13 cellular contexts compared by ENCODE assay signal in the genomic region with DNA sequence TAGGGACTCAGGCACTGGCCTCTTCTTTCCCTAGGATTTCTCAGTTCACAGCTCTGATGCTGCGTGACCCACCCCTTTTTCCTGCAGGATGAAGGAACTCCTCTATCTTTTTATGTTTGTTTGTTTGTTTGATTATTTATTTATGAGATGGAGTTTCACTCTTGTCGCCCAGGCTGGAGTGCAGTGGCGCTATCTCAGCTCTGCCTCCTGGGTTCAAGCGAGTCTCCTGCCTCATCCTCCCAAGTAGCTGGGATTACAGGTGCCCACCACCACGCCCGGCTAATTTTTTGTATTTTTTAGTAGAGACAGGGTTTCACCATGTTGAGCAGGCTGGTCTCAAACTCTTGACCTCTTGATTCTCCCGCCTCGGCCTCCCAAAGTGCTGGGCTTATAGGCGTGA. TPM values are rescaled to one million over a fixed set of nuclear protein-coding genes. Genes with fewer than 3 reads are reported as not detected.
DNase-seq lines count a peak whose midpoint lies in the region; ATAC-seq and TF ChIP-seq lines count a peak whose summit lies in the region.
"Not testable (repeated sequence)": the region's sequence is repeated elsewhere in the genome, so short reads cannot be mapped to it uniquely, and the experiment has no call there.
"Had no signal": no experiment of that assay in that cellular context is flagged by ENCODE, and none has a peak within 500 bp of the region (broad histone marks: within the 10 kb centered on the region; RNA-seq: fewer than 3 reads in every experiment).

No MANE protein-coding gene starts in this region.

- H3K4me1 ChIP-seq in HCT116 (ENCODE audit: control insufficient read depth in 1 of 2, insufficient read depth in 2 of 2, low read length in 2 of 2): peaks cover 51 to 58% of the 10 kb centered on the region in 2 experiments

- intact Hi-C loops in CD14-positive monocyte (cut with micrococcal nuclease): loop anchor here in 1 of 2 donors (5.0 kb wide), 1 partner anchor 53 kb away; a partner anchor contains a TSS
- intact Hi-C loops in HCT116 (cut with micrococcal nuclease): loop anchor here (10.0 kb wide), 1 partner anchor 56 kb away; a partner anchor contains a TSS

- H3K9ac ChIP-seq in HCT116 (ENCODE audit: low read length): not testable (repeated sequence)

- H3K79me2 ChIP-seq in HCT116 (ENCODE audit: insufficient read depth, low read length): peaks cover 35% of the 10 kb centered on the region

- not testable (repeated sequence) for H2AFZ ChIP-seq in HCT116 (ENCODE audit: low read depth, low read length, poor library complexity, severe bottlenecking)

- H3K27me3 ChIP-seq in HCT116 (ENCODE audit: insufficient read depth, low read length): not testable (repeated sequence)

- not testable (repeated sequence) for TF ChIP-seq RAD21 in HCT116 (IDR thresholded peaks at IDR 0.05; ENCODE audit: low read depth)

- not testable (repeated sequence) for H3K9me2 ChIP-seq in HCT116 (ENCODE audit: insufficient read depth)

- H3K36me3 ChIP-seq in HCT116 (ENCODE audit: control insufficient read depth in 1 of 2, insufficient read depth in 2 of 2, low read length in 2 of 2): not testable (repeated sequence)

- H3K4me3 ChIP-seq in HCT116 (replicated peaks in 1 of 2; ENCODE audit: low read depth in 1 of 2, low read length in 2 of 2): not testable (repeated sequence)

- RAD21 ChIA-PET in HCT116 (lab: Charles Lee; ENCODE audit: low non-redundant PET in 1 of 2, low total read pairs in 2 of 2, uncharacterized antibody in 2 of 2, unreplicated experiment in 2 of 2): interaction anchor here in 1 of 2 experiments (1.4 kb wide), 1 partner anchor 14 kb away, joined by 3 read pairs; no protein-coding TSS in a partner anchor

- not testable (repeated sequence) for ATAC-seq in HCT116; WTC11; activated T-cell treated with anti-CD3 and anti-CD28 coated beads, Interleukin-2, amount 50 U/mL, for 4 hours; activated naive CD8-positive, alpha-beta T cell treated with anti-CD3 and anti-CD28 coated beads, Interleukin-2, amount 50 U/mL, for 24 hours; stimulated activated naive CD8-positive, alpha-beta T cell treated with anti-CD3 and anti-CD28 coated beads, Interleukin-15, amount 100 ng/mL, for 72 hours

- H3K27me3 Mint-ChIP-seq in CD14-positive monocyte (ENCODE audit: low read depth in 3 of 3) (peaks cover 69 to 78% (median 73%) of the 10 kb centered on the region in 3 donors), WTC11 (ENCODE audit: low read depth) (peaks cover 42% of the 10 kb centered on the region), nephron progenitor cell (ENCODE audit: low read depth, poor library complexity) (peaks cover 26% of the 10 kb centered on the region)
- H3K27me3 Mint-ChIP-seq in activated T-cell treated with anti-CD3 and anti-CD28 coated beads, Interleukin-2, amount 50 U/mL, for 4 hours (ENCODE audit: low read depth); glutamatergic neuron (ENCODE audit: unreplicated experiment): not testable (repeated sequence)
- H3K27me3 Mint-ChIP-seq in activated naive CD8-positive, alpha-beta T cell treated with anti-CD3 and anti-CD28 coated beads, Interleukin-2, amount 50 U/mL, for 24 hours: peaks cover 18% of the 10 kb centered on the region
- peaks cover 26% of the 10 kb centered on the region for H3K27me3 Mint-ChIP-seq in stimulated activated naive CD8-positive, alpha-beta T cell treated with anti-CD3 and anti-CD28 coated beads, Interleukin-15, amount 100 ng/mL, for 72 hours

- peaks cover 0 to 20% (median 14%) of the 10 kb centered on the region in 7 donors for H3K9me3 Mint-ChIP-seq in CD14-positive monocyte
- not testable (repeated sequence) for H3K9me3 Mint-ChIP-seq in WTC11; activated T-cell treated with anti-CD3 and anti-CD28 coated beads, Interleukin-2, amount 50 U/mL, for 4 hours; activated naive CD8-positive, alpha-beta T cell treated with anti-CD3 and anti-CD28 coated beads, Interleukin-2, amount 50 U/mL, for 24 hours; glutamatergic neuron (ENCODE audit: unreplicated experiment); nephron progenitor cell; stimulated activated naive CD8-positive, alpha-beta T cell treated with anti-CD3 and anti-CD28 coated beads, Interleukin-15, amount 100 ng/mL, for 72 hours

- TF ChIP-seq CTCF in CD14-positive monocyte (IDR thresholded peaks at IDR 0.05); HCT116 (IDR thresholded peaks at IDR 0.05 in 2 of 3, conservative IDR thresholded peaks at IDR 0.05 in 1 of 3; ENCODE audit: borderline replicate concordance in 1 of 3, insufficient read depth in 1 of 3, low read depth in 2 of 3, low read length in 2 of 3); WTC11 (IDR thresholded peaks at IDR 0.05); glutamatergic neuron (IDR thresholded peaks at IDR 0.05; ENCODE audit: partially characterized antibody, unreplicated experiment); nephron progenitor cell (IDR thresholded peaks at IDR 0.05): not testable (repeated sequence)

- H3K27ac ChIP-seq in HCT116 (ENCODE audit: low read depth, low read length): not testable (repeated sequence)

- TF ChIP-seq POLR2A in HCT116 (IDR thresholded peaks at IDR 0.05; ENCODE audit: borderline replicate concordance, extremely low read depth, insufficient read depth, insufficient read length): not testable (repeated sequence)

- H3K4me3 Mint-ChIP-seq in CD14-positive monocyte (peak overlapping the region; percentile 76 to 92), WTC11 (peak overlapping the region; percentile 64), glutamatergic neuron (ENCODE audit: unreplicated experiment) (peak overlapping the region; percentile 84), nephron progenitor cell (peak overlapping the region; percentile 81)
- peak overlapping the region; percentile 66 for H3K4me3 Mint-ChIP-seq in activated T-cell treated with anti-CD3 and anti-CD28 coated beads, Interleukin-2, amount 50 U/mL, for 4 hours
- H3K4me3 Mint-ChIP-seq in activated naive CD8-positive, alpha-beta T cell treated with anti-CD3 and anti-CD28 coated beads, Interleukin-2, amount 50 U/mL, for 24 hours: peak overlapping the region; percentile 68
- peak overlapping the region; percentile 52 to 74 for H3K4me3 Mint-ChIP-seq in stimulated activated naive CD8-positive, alpha-beta T cell treated with anti-CD3 and anti-CD28 coated beads, Interleukin-15, amount 100 ng/mL, for 72 hours

- BruUV-seq in HCT116 (replicated peaks; lab: Mats Ljungman, UMichigan): not testable (repeated sequence)

- not testable (repeated sequence) for H4K20me1 ChIP-seq in HCT116 (ENCODE audit: insufficient read depth)

- H3K27ac Mint-ChIP-seq in CD14-positive monocyte (peak overlapping the region in 3 of 7 donors; percentile 0 to 57 (median 18)), glutamatergic neuron (ENCODE audit: unreplicated experiment) (peak overlapping the region; percentile 70)
- H3K27ac Mint-ChIP-seq in WTC11, nephron progenitor cell: not testable (repeated sequence)
- peak overlapping the region; percentile 74 for H3K27ac Mint-ChIP-seq in activated naive CD8-positive, alpha-beta T cell treated with anti-CD3 and anti-CD28 coated beads, Interleukin-2, amount 50 U/mL, for 24 hours
- H3K27ac Mint-ChIP-seq in stimulated activated naive CD8-positive, alpha-beta T cell treated with anti-CD3 and anti-CD28 coated beads, Interleukin-15, amount 100 ng/mL, for 72 hours: peak overlapping the region in 1 of 2 donors; percentile 29

- CTCF ChIA-PET in HCT116 (lab: Charles Lee) (interaction anchor here (0.7 to 2.0 kb wide), 4 partner anchors 13 to 172 kb away, joined by 3 to 6 read pairs (median 4); no protein-coding TSS in a partner anchor), WTC11 (lab: Charles Lee) (interaction anchor here (1.2 to 2.0 kb wide), 7 partner anchors 8 to 114 kb away, joined by 4 to 18 read pairs (median 4); no protein-coding TSS in a partner anchor)

- peak overlapping the region; percentile 77; the same call in 1 of the 2 replicates for H3K4me2 ChIP-seq in HCT116 (ENCODE audit: low read length)

- H3K4me1 Mint-ChIP-seq in CD14-positive monocyte: peaks cover 37% of the 10 kb centered on the region
- not testable (repeated sequence) for H3K4me1 Mint-ChIP-seq in WTC11; glutamatergic neuron (ENCODE audit: low read depth, unreplicated experiment)
- peaks cover 28% of the 10 kb centered on the region for H3K4me1 Mint-ChIP-seq in activated T-cell treated with anti-CD3 and anti-CD28 coated beads, Interleukin-2, amount 50 U/mL, for 4 hours (ENCODE audit: low read depth)
- peaks cover 33% of the 10 kb centered on the region for H3K4me1 Mint-ChIP-seq in activated naive CD8-positive, alpha-beta T cell treated with anti-CD3 and anti-CD28 coated beads, Interleukin-2, amount 50 U/mL, for 24 hours
- peaks cover 36% of the 10 kb centered on the region for H3K4me1 Mint-ChIP-seq in nephron progenitor cell
- H3K4me1 Mint-ChIP-seq in stimulated activated naive CD8-positive, alpha-beta T cell treated with anti-CD3 and anti-CD28 coated beads, Interleukin-15, amount 100 ng/mL, for 72 hours: peaks cover 40% of the 10 kb centered on the region

- POLR2A ChIA-PET in HCT116 (lab: Charles Lee): interaction anchor here (0.9 to 1.6 kb wide), 2 partner anchors 13 to 43 kb away, joined by 3 to 5 read pairs; no protein-coding TSS in a partner anchor
- POLR2A ChIA-PET in WTC11 (lab: Charles Lee): not testable (repeated sequence)

- H3K9me3 ChIP-seq in HCT116 (ENCODE audit: control insufficient read depth in 1 of 2, insufficient read depth in 1 of 2, low read depth in 1 of 2, low read length in 2 of 2): not testable (repeated sequence)

- DNase-seq in CD14-positive monocyte (ENCODE audit: low spot score); HCT116 (ENCODE audit: low read depth, low spot score); WTC11 (ENCODE audit: low spot score); activated T-cell treated with anti-CD3 and anti-CD28 coated beads, Interleukin-2, amount 50 U/mL, for 4 hours; activated naive CD8-positive, alpha-beta T cell treated with anti-CD3 and anti-CD28 coated beads, Interleukin-2, amount 50 U/mL, for 24 hours; glutamatergic neuron; nephron progenitor cell; stimulated activated naive CD8-positive, alpha-beta T cell treated with anti-CD3 and anti-CD28 coated beads, Interleukin-15, amount 100 ng/mL, for 72 hours: not testable (repeated sequence)

- H3K36me3 Mint-ChIP-seq in CD14-positive monocyte: peaks cover 6 to 18% of the 10 kb centered on the region in 2 donors
- not testable (repeated sequence) for H3K36me3 Mint-ChIP-seq in WTC11; activated T-cell treated with anti-CD3 and anti-CD28 coated beads, Interleukin-2, amount 50 U/mL, for 4 hours (ENCODE audit: insufficient read depth); activated naive CD8-positive, alpha-beta T cell treated with anti-CD3 and anti-CD28 coated beads, Interleukin-2, amount 50 U/mL, for 24 hours (ENCODE audit: low read depth); glutamatergic neuron (ENCODE audit: unreplicated experiment); nephron progenitor cell (ENCODE audit: low read depth)

RNA-seq across cellular contexts. Expression of a gene that starts 1.0 kb away (rescaled TPM):
- under 1 TPM; 0.27 to 0.37 TPM for polyA plus RNA-seq in CD14-positive monocyte
- total RNA-seq in HCT116 (2021; ENCODE audit: unreplicated experiment) (39.4 TPM), WTC11 (2021) (17.7 to 20.4 TPM (median 18.5 TPM) in 3 replicates), glutamatergic neuron (ENCODE audit: unreplicated experiment) (119 TPM)
- polyA plus RNA-seq in HCT116 (2012): 41.2 and 46.8 TPM in 2 replicates
- 10 to 100 TPM; 23.0 to 25.0 (median 24.7) TPM for total RNA-seq in activated T-cell treated with anti-CD3 and anti-CD28 coated beads, Interleukin-2, amount 50 U/mL, for 4 hours

RNA-seq across cellular contexts. Expression of a gene that starts 18.2 kb away (rescaled TPM):
- polyA plus RNA-seq in CD14-positive monocyte: 10 to 100 TPM; 20.3 to 22.1 TPM
- total RNA-seq in HCT116 (2021; ENCODE audit: unreplicated experiment): 69.8 TPM
- polyA plus RNA-seq in HCT116 (2012): 56.8 and 61.1 TPM in 2 replicates
- 23.8 to 27.6 TPM (median 26.5 TPM) in 3 replicates for total RNA-seq in WTC11 (2021)
- total RNA-seq in activated T-cell treated with anti-CD3 and anti-CD28 coated beads, Interleukin-2, amount 50 U/mL, for 4 hours: 10 to 100 TPM; 20.6 to 26.4 (median 21.0) TPM
- total RNA-seq in glutamatergic neuron (ENCODE audit: unreplicated experiment): 13.9 TPM

RNA-seq across cellular contexts. Expression of a gene that starts 37.0 kb away (rescaled TPM):
- polyA plus RNA-seq in CD14-positive monocyte: 10 to 100 TPM; 44.5 to 51.9 TPM
- total RNA-seq in HCT116 (2021; ENCODE audit: unreplicated experiment): 168 TPM
- 148 and 164 TPM in 2 replicates for polyA plus RNA-seq in HCT116 (2012)
- total RNA-seq in WTC11 (2021): 80.5 to 91.9 TPM (median 84.4 TPM) in 3 replicates
- 100 to 1,000 TPM; 166 to 197 (median 178) TPM for total RNA-seq in activated T-cell treated with anti-CD3 and anti-CD28 coated beads, Interleukin-2, amount 50 U/mL, for 4 hours
- total RNA-seq in glutamatergic neuron (ENCODE audit: unreplicated experiment): 42.6 TPM

RNA-seq across cellular contexts. Expression of a gene that starts 37.2 kb away (rescaled TPM):
- 1 to 10 TPM; 3.2 to 5.2 TPM for polyA plus RNA-seq in CD14-positive monocyte
- total RNA-seq in HCT116 (2021; ENCODE audit: unreplicated experiment) (8.5 TPM), WTC11 (2021) (6.8 to 7.1 TPM (median 6.8 TPM) in 3 replicates), glutamatergic neuron (ENCODE audit: unreplicated experiment) (8.4 TPM)
- 3.4 and 5.1 TPM in 2 replicates for polyA plus RNA-seq in HCT116 (2012)
- 10 to 100 TPM; 11.9 to 12.7 (median 12.0) TPM for total RNA-seq in activated T-cell treated with anti-CD3 and anti-CD28 coated beads, Interleukin-2, amount 50 U/mL, for 4 hours

RNA-seq across cellular contexts. Expression of a gene that starts 49.6 kb away (rescaled TPM):
- not detected for polyA plus RNA-seq in CD14-positive monocyte
- 19.2 TPM for total RNA-seq in HCT116 (2021; ENCODE audit: unreplicated experiment)
- 41.6 and 56.2 TPM in 2 replicates for polyA plus RNA-seq in HCT116 (2012)
- 20.7 to 35.1 TPM (median 34.8 TPM) in 3 replicates for total RNA-seq in WTC11 (2021)
- under 1 TPM; 0.16 to 0.23 (median 0.22) TPM for total RNA-seq in activated T-cell treated with anti-CD3 and anti-CD28 coated beads, Interleukin-2, amount 50 U/mL, for 4 hours
- total RNA-seq in glutamatergic neuron (ENCODE audit: unreplicated experiment): not detected
- total RNA-seq: fibroblast of lung, M059J, right atrium auricular region, smooth muscle cell had no signal
- polyA plus RNA-seq: fibroblast of lung, neural cell had no signal
